ENCODE assay signal across 1 cellular context in the genomic region with DNA sequence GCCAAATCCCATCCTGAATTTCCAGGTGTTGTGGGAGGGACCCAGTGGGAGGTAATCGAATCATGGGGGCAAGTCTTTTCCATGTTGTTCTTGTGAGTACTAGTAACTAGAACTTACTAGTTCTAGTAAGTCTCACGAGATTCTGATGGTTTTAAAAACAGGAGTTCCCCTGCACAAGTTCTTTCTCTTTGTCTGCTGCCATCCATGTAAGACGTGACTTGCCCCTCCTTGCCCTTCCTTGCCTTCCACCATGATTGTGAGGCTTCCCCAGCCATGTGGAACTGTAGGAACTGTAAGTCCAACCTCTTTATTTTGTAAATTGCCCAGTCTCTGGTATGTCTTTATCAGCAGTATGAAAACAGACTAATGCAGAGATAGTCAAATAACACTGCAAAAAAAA.
TF ChIP-seq lines count a peak whose summit lies in the region.

No MANE protein-coding gene starts in this region.

TF ChIP-seq in WTC11, 78 proteins besides CTCF, POLR2A, EP300 and RAD21 (continued from another document):
- TF ChIP-seq, protein P1, sequence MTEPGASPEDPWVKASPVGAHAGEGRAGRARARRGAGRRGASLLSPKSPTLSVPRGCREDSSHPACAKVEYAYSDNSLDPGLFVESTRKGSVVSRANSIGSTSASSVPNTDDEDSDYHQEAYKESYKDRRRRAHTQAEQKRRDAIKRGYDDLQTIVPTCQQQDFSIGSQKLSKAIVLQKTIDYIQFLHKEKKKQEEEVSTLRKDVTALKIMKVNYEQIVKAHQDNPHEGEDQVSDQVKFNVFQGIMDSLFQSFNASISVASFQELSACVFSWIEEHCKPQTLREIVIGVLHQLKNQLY (CRISPR knock-in tag; IDR thresholded peaks at IDR 0.05), result no peak
- TF ChIP-seq, protein P2, sequence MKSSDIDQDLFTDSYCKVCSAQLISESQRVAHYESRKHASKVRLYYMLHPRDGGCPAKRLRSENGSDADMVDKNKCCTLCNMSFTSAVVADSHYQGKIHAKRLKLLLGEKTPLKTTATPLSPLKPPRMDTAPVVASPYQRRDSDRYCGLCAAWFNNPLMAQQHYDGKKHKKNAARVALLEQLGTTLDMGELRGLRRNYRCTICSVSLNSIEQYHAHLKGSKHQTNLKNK (CRISPR knock-in tag; IDR thresholded peaks at IDR 0.05), result no peak
- TF ChIP-seq, protein P3, sequence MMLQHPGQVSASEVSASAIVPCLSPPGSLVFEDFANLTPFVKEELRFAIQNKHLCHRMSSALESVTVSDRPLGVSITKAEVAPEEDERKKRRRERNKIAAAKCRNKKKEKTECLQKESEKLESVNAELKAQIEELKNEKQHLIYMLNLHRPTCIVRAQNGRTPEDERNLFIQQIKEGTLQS (CRISPR knock-in tag; conservative IDR thresholded peaks at IDR 0.05), result no peak
- TF ChIP-seq JAZF1 (CRISPR knock-in tag; IDR thresholded peaks at IDR 0.05), result no peak
TF ChIP-seq in WTC11: peak in this region for 0.
